ENCODE assay signal across 20 cellular contexts in genomic region chr3:47399016-47399415, GRCh38.
"Had no signal": no experiment of that assay in that cellular context is flagged by ENCODE, and none has a peak within 500 bp of the region (broad histone marks: within the 10 kb centered on the region; RNA-seq: fewer than 3 reads in every experiment).

No MANE protein-coding gene starts in this region.

- H3K9me3 Mint-ChIP-seq: activated B cell treated with CpG ODN at 0.5 μM for 24 hours; activated CD4-positive, alpha-beta T cell treated with anti-CD3 and anti-CD28 coated beads, Interleukin-2, amount 10 ng/mL, durations not matched to agents 24 days and 14 days; activated CD8-positive, alpha-beta T cell treated with anti-CD3 and anti-CD28 coated beads for 36 hours; activated naive CD8-positive, alpha-beta T cell treated with anti-CD3 and anti-CD28 coated beads, Interleukin-2, amount 10 ng/mL, durations not matched to agents 7 days and 5 days; naive B cell; neural progenitor cell; T-cell had no signal

- H3K4me1 ChIP-seq: colonic mucosa had no signal

- H3K36me3 Mint-ChIP-seq: naive B cell had no signal

- H3K27ac ChIP-seq: body of pancreas, colonic mucosa, gastrocnemius medialis, heart right ventricle, left ventricle myocardium inferior, neural progenitor cell had no signal

- DNase-seq: activated B cell treated with CpG ODN at 0.5 μM for 24 hours; activated CD4-positive, alpha-beta T cell treated with anti-CD3 and anti-CD28 coated beads, Interleukin-2, amount 10 ng/mL, durations not matched to agents 24 days and 14 days; activated CD8-positive, alpha-beta T cell treated with anti-CD3 and anti-CD28 coated beads for 36 hours; activated gamma-delta T cell; activated naive CD8-positive, alpha-beta T cell treated with anti-CD3 and anti-CD28 coated beads, Interleukin-2, amount 10 ng/mL, durations not matched to agents 7 days and 5 days; activated T-cell treated with anti-CD3 and anti-CD28 coated beads, Interleukin-2, amount 50 U/mL, for 48 hours; body of pancreas; central memory CD4-positive, alpha-beta T cell; colonic mucosa; gastrocnemius medialis; heart right ventricle; left ventricle myocardium inferior; naive B cell; SK-N-SH; stimulated activated CD4-positive, alpha-beta T cell treated with anti-CD3 and anti-CD28 coated beads, Interleukin-2, amount 100 ng/mL, for 24 hours; T-cell; T-helper 9 cell had no signal

- H3K9me3 ChIP-seq: body of pancreas, colonic mucosa, gastrocnemius medialis, heart right ventricle, left ventricle myocardium inferior, SK-N-SH had no signal

- H3K4me3 Mint-ChIP-seq: activated B cell treated with CpG ODN at 0.5 μM for 24 hours; activated CD4-positive, alpha-beta T cell treated with anti-CD3 and anti-CD28 coated beads, Interleukin-2, amount 10 ng/mL, durations not matched to agents 24 days and 14 days; activated CD8-positive, alpha-beta T cell treated with anti-CD3 and anti-CD28 coated beads for 36 hours; activated naive CD8-positive, alpha-beta T cell treated with anti-CD3 and anti-CD28 coated beads, Interleukin-2, amount 10 ng/mL, durations not matched to agents 7 days and 5 days; naive B cell; neural progenitor cell; T-cell had no signal

- H3K27me3 Mint-ChIP-seq: activated B cell treated with CpG ODN at 0.5 μM for 24 hours; activated CD4-positive, alpha-beta T cell treated with anti-CD3 and anti-CD28 coated beads, Interleukin-2, amount 10 ng/mL, durations not matched to agents 24 days and 14 days; activated CD8-positive, alpha-beta T cell treated with anti-CD3 and anti-CD28 coated beads for 36 hours; activated naive CD8-positive, alpha-beta T cell treated with anti-CD3 and anti-CD28 coated beads, Interleukin-2, amount 10 ng/mL, durations not matched to agents 7 days and 5 days; naive B cell; progenitor cell of endocrine pancreas; T-cell had no signal

- H3K4me3 ChIP-seq: body of pancreas, colonic mucosa, gastrocnemius medialis, heart right ventricle, left ventricle myocardium inferior, neural progenitor cell had no signal

- ATAC-seq: activated CD8-positive, alpha-beta T cell treated with anti-CD3 and anti-CD28 coated beads for 36 hours; body of pancreas; esophagus mucosa; gastrocnemius medialis; heart right ventricle; T-cell had no signal

- H3K27me3 ChIP-seq: body of pancreas, colonic mucosa, gastrocnemius medialis, heart right ventricle, neural progenitor cell had no signal

- H3K4me1 Mint-ChIP-seq: activated B cell treated with CpG ODN at 0.5 μM for 24 hours had no signal

- H3K36me3 ChIP-seq: neural progenitor cell had no signal

- H3K27ac Mint-ChIP-seq: activated B cell treated with CpG ODN at 0.5 μM for 24 hours; activated CD8-positive, alpha-beta T cell treated with anti-CD3 and anti-CD28 coated beads for 36 hours; activated naive CD8-positive, alpha-beta T cell treated with anti-CD3 and anti-CD28 coated beads, Interleukin-2, amount 10 ng/mL, durations not matched to agents 7 days and 5 days; T-cell had no signal
